16 cellular contexts compared by ENCODE assay signal in the genomic region with DNA sequence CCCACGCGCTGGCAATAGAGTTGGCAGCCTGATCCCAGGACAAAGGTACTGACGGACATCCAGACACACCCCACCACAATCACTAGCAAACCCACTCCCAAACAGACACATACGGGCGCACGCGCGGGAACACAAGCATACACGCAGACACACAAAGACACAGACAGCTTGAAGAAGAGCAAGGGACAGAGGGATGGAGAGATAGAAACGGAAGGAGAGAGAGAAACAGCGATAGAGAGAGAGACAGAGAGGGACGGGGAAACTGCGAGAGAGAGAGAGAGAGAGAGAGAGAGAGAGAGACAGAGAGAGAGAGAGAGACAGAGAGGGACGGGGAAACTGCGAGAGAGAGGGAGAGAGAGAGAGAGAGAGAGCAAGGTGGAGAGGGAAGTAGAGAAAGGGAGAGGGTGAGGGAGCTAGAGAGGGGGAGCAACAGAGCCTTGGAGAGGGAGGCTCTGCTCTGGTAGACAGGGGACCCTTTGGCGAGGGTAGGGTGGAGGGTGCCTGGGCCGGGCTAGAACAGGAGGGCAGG. TPM values are rescaled to one million over a fixed set of nuclear protein-coding genes. Genes with fewer than 3 reads are reported as not detected.
DNase-seq lines count a peak whose midpoint lies in the region; ATAC-seq and TF ChIP-seq lines count a peak whose summit lies in the region.
"Not testable (repeated sequence)": the region's sequence is repeated elsewhere in the genome, so short reads cannot be mapped to it uniquely, and the experiment has no call there.
"Had no signal": no experiment of that assay in that cellular context is flagged by ENCODE, and none has a peak within 500 bp of the region (broad histone marks: within the 10 kb centered on the region; RNA-seq: fewer than 3 reads in every experiment).

No MANE protein-coding gene starts in this region.

- TF ChIP-seq POLR2A in right lobe of liver (IDR thresholded peaks at IDR 0.05); testis (IDR thresholded peaks at IDR 0.05): not testable (repeated sequence)

- peaks cover 50% of the 10 kb centered on the region for H3K27me3 Mint-ChIP-seq in activated T-cell treated with anti-CD3 and anti-CD28 coated beads, Interleukin-2, amount 50 U/mL, for 72 hours (ENCODE audit: low read depth)
- not testable (repeated sequence) for H3K27me3 Mint-ChIP-seq in osteocyte (ENCODE audit: unreplicated experiment)

- TF ChIP-seq CTCF in C4-2B (conservative IDR thresholded peaks at IDR 0.05); choroid plexus epithelial cell (conservative IDR thresholded peaks at IDR 0.05; ENCODE audit: low read depth, low read length); foreskin keratinocyte (conservative IDR thresholded peaks at IDR 0.05); right lobe of liver (IDR thresholded peaks at IDR 0.05); osteocyte (IDR thresholded peaks at IDR 0.05); testis (IDR thresholded peaks at IDR 0.05): not testable (repeated sequence)

- H3K27me3 ChIP-seq in foreskin keratinocyte: peaks cover 46% of the 10 kb centered on the region
- not testable (repeated sequence) for H3K27me3 ChIP-seq in right lobe of liver, testis

- H3K27ac ChIP-seq in C4-2B: peak overlapping the region; percentile 78
- peak overlapping the region; percentile 46 for H3K27ac ChIP-seq in foreskin keratinocyte
- H3K27ac ChIP-seq in right lobe of liver: peak overlapping the region in 1 of 3 donors; percentile 83
- H3K27ac ChIP-seq in testis: not testable (repeated sequence)

- not testable (repeated sequence) for H3K9me3 ChIP-seq in right lobe of liver, testis

- peaks cover 11 to 18% of the 10 kb centered on the region in 2 donors for H3K9me3 Mint-ChIP-seq in activated T-cell treated with anti-CD3 and anti-CD28 coated beads, Interleukin-2, amount 50 U/mL, for 72 hours
- peaks cover 24% of the 10 kb centered on the region for H3K9me3 Mint-ChIP-seq in osteocyte (ENCODE audit: unreplicated experiment)

- H3K4me1 Mint-ChIP-seq in activated T-cell treated with anti-CD3 and anti-CD28 coated beads, Interleukin-2, amount 50 U/mL, for 72 hours (ENCODE audit: low read depth): peaks cover 20% of the 10 kb centered on the region
- H3K4me1 Mint-ChIP-seq in osteocyte (ENCODE audit: unreplicated experiment): peaks cover 33% of the 10 kb centered on the region

- H3K36me3 ChIP-seq in right lobe of liver; testis (ENCODE audit: low read depth, missing control alignments): not testable (repeated sequence)

- intact Hi-C loops in right lobe of liver (cut with DNase I); testis (cut with DNase I; ENCODE audit: low total_unique reads): not testable (repeated sequence)

- WGBS in right lobe of liver (ENCODE audit: insufficient coverage, low coverage, low lambda C conversion rate, missing lambda C conversion rate): 9% methylated on average over 17 of the region's 17 CpGs
- WGBS in testis, 2 donors: 10 to 16% methylated on average over 17 of the region's 17 CpGs

- H3K4me1 ChIP-seq in foreskin keratinocyte, right lobe of liver, testis: not testable (repeated sequence)

- not testable (repeated sequence) for H3K27ac Mint-ChIP-seq in activated T-cell treated with anti-CD3 and anti-CD28 coated beads, Interleukin-2, amount 50 U/mL, for 72 hours
- peak overlapping the region; percentile 94 for H3K27ac Mint-ChIP-seq in osteocyte (ENCODE audit: unreplicated experiment)

- DNase-seq in LHCN-M2 (ENCODE audit: low read depth) (peak; percentile 0), choroid plexus epithelial cell (ENCODE audit: low read depth) (peak; percentile 46), foreskin keratinocyte (peak in 1 of 2 donors; percentile 47)
- not testable (repeated sequence) for DNase-seq in activated T-cell treated with anti-CD3 and anti-CD28 coated beads, Interleukin-2, amount 50 U/mL, for 72 hours; right lobe of liver; osteocyte (ENCODE audit: extremely low spot score, unreplicated experiment); testis

- ATAC-seq in activated T-cell treated with anti-CD3 and anti-CD28 coated beads, Interleukin-2, amount 50 U/mL, for 72 hours (replicated peaks in 1 of 2); right lobe of liver: not testable (repeated sequence)
- ATAC-seq in foreskin keratinocyte: peak; percentile 0

- peaks cover 18 to 30% of the 10 kb centered on the region in 2 donors for H3K36me3 Mint-ChIP-seq in activated T-cell treated with anti-CD3 and anti-CD28 coated beads, Interleukin-2, amount 50 U/mL, for 72 hours (ENCODE audit: insufficient read depth in 2 of 2)
- peaks cover 25% of the 10 kb centered on the region for H3K36me3 Mint-ChIP-seq in osteocyte (ENCODE audit: unreplicated experiment)

- peak overlapping the region; percentile 38 to 59 for H3K4me3 Mint-ChIP-seq in activated T-cell treated with anti-CD3 and anti-CD28 coated beads, Interleukin-2, amount 50 U/mL, for 72 hours
- H3K4me3 Mint-ChIP-seq in osteocyte (ENCODE audit: unreplicated experiment): peak overlapping the region; percentile 63

- H3K4me3 ChIP-seq in choroid plexus epithelial cell (ENCODE audit: low read depth, low read length) (peak overlapping the region; percentile 61), right lobe of liver (peak overlapping the region in 2 of 3 donors; percentile 16 to 33), testis (peak overlapping the region; percentile 37 to 60)

RNA-seq across cellular contexts. Expression of a gene that starts 7.5 kb away (rescaled TPM):
- not detected in 2 replicates for total RNA-seq in LHCN-M2 (2014; rRNA removed)
- not detected for polyA plus RNA-seq in LHCN-M2 (2012)
- not detected for total RNA-seq in activated T-cell treated with anti-CD3 and anti-CD28 coated beads, Interleukin-2, amount 50 U/mL, for 72 hours
- total RNA-seq in foreskin keratinocyte: not detected in 2 replicates
- polyA plus RNA-seq in foreskin keratinocyte: not detected in 2 replicates
- total RNA-seq in right lobe of liver: not detected
- total RNA-seq in osteocyte: not detected in 2 replicates
- total RNA-seq in testis: under 1 TPM; 0.37 to 0.55 TPM
- polyA plus RNA-seq in testis (ENCODE audit: insufficient read depth, low read depth, low replicate concordance): 1.1 TPM
- total RNA-seq: activated CD8-positive, alpha-beta memory T cell treated with anti-CD3 and anti-CD28 coated beads for 36 hours; esophagus mucosa; liver; OCI-LY7; right cardiac atrium; subcutaneous adipose tissue; T-helper 1 cell treated with Interleukin-12 subunit alpha and Interleukin-12 subunit beta and Interleukin-4 antibody, amounts not matched to agents 30 ng/mL and 1 ng/mL, for 36 hours had no signal
- polyA plus RNA-seq: BJ, liver, right cardiac atrium had no signal
